ENCODE assay signal across 8 cellular contexts in the genomic region with DNA sequence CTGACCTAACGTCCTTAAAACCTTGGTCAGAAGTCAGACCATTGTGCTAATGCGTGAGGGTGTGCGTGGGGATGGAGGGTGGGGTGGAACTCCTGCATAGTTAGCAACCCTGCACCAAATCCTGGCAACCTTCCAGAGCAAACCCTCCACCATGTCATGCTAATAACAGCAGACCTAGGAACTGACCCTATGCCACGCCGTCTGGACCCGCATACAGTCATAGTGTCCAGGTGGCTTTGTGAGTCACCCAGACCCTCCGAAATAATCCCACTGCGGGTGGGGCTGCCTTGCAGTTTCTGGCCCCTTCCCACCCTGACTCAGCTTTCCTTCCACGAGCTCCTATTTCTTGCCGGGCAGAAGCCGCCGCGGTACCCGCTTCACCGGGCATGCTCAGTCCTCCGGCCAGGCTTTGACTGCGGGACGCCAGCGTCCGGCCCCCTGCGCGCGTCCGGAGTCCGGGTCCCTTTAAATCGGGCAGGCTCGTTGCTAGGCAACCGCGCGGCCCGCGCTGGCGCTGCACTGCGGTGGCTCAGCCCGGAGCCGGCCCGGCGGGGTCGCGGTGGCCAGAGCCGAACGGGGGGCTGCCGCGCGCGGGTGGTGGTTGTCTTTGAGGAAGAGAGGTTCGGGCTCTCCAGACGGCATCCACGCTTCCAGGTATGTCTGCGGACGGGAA. TPM values are rescaled to one million over a fixed set of nuclear protein-coding genes. Genes with fewer than 3 reads are reported as not detected.
DNase-seq lines count a peak whose midpoint lies in the region; ATAC-seq and TF ChIP-seq lines count a peak whose summit lies in the region.

A gene (plus strand): TSS at position 493 of the 673 bp plus-strand sequence. CDS start 7,619 bp downstream, outside the sequence.

- no peaks in the 10 kb centered on the region for H3K27me3 ChIP-seq in BJ (ENCODE audit: control insufficient read depth, insufficient read depth, low read length)
- H3K27me3 ChIP-seq in WERI-Rb-1 (ENCODE audit: insufficient read depth, low read depth, severe bottlenecking): peaks cover 74% of the 10 kb centered on the region

- H3K9me3 Mint-ChIP-seq in nephron: no peaks in the 10 kb centered on the region

- H3K36me3 Mint-ChIP-seq in nephron (ENCODE audit: low read depth): no peaks in the 10 kb centered on the region

- POLR2A ChIA-PET in BJ (lab: Charles Lee): no interaction called here

- H3K36me3 ChIP-seq in BJ (ENCODE audit: control insufficient read depth, insufficient read depth, low read length): no peaks in the 10 kb centered on the region
- H3K36me3 ChIP-seq in WERI-Rb-1: no peaks in the 10 kb centered on the region

- H3K27ac ChIP-seq in WERI-Rb-1: no peak within 1 kb of the TSS

- TF ChIP-seq CTCF in BJ (IDR thresholded peaks at IDR 0.05; ENCODE audit: insufficient read depth, low read depth, low read length) (no peak), WERI-Rb-1 (IDR thresholded peaks at IDR 0.05; ENCODE audit: low read depth, low read length) (no peak), fibroblast of the aortic adventitia (IDR thresholded peaks at IDR 0.05; ENCODE audit: insufficient read depth, low read length) (no peak), nephron (IDR thresholded peaks at IDR 0.05; ENCODE audit: unreplicated experiment in 3 of 3) (no peak)

- H3K9me3 ChIP-seq in WERI-Rb-1 (ENCODE audit: severe bottlenecking): peaks cover 2% of the 10 kb centered on the region

- H3K4me3 ChIP-seq in BJ (ENCODE audit: low read depth, low read length) (peak within 1 kb of the TSS; percentile 36), WERI-Rb-1 (ENCODE audit: low read depth, low read length) (no peak within 1 kb of the TSS), fibroblast of the aortic adventitia (ENCODE audit: low read depth, low read length) (peak within 1 kb of the TSS; percentile 39)

- CTCF ChIA-PET in BJ (lab: Yijun Ruan, JAX): no interaction called here

- ATAC-seq in GM21723 (IDR thresholded peaks at IDR 0.05; ENCODE audit: unreplicated experiment): peak; percentile 54

- peaks cover 9% of the 10 kb centered on the region for H3K4me1 Mint-ChIP-seq in nephron

- H3K4me3 Mint-ChIP-seq in nephron: peak within 1 kb of the TSS; percentile 79 to 86 (median 80)

- peak within 1 kb of the TSS; percentile 16 to 83 (median 64) for H3K27ac Mint-ChIP-seq in nephron

- no peaks in the 10 kb centered on the region for H3K27me3 Mint-ChIP-seq in nephron (ENCODE audit: low read depth)

- DNase-seq in BJ (ENCODE audit: low read depth): no peak
- peak; percentile 16 for DNase-seq in WERI-Rb-1
- no peak for DNase-seq in fibroblast of the aortic adventitia (ENCODE audit: low read depth)
- DNase-seq in COR-L47 (lab: John Stamatoyannopoulos, UW): no peak
- no peak for DNase-seq in DMS153 treated with DMSO at 0.1 percent for 48 hours (lab: John Stamatoyannopoulos, UW; ENCODE audit: unreplicated experiment)
- DNase-seq in germinal center (ENCODE audit: low spot score): no peak

RNA-seq across cellular contexts. Expression of the gene that starts here (rescaled TPM):
- polyA plus RNA-seq in BJ (2011; rRNA removed): not detected in 2 replicates
- polyA minus RNA-seq in BJ (2011; rRNA and poly(A)+ RNA removed): not detected in 2 replicates
- total RNA-seq in fibroblast of the aortic adventitia (ENCODE audit: low replicate concordance): not detected in 2 replicates
